In genomic region chr5:179820127-179820482, GRCh38 we compare ENCODE assay signal across 8 cellular contexts. TPM values are rescaled to one million over a fixed set of nuclear protein-coding genes. Genes with fewer than 3 reads are reported as not detected.
A peak's percentile ranks its signal among the peaks of the same experiment; 100 is the strongest.
DNase-seq lines count a peak whose midpoint lies in the region; ATAC-seq, FAIRE-seq and TF ChIP-seq lines count a peak whose summit lies in the region.

No MANE protein-coding gene starts in this region.

- peak overlapping the region; percentile 52 for H3K9ac ChIP-seq in muscle layer of colon (ENCODE audit: low read length)

- no peak for DNase-seq in Jurkat, Clone E6-1 (ENCODE audit: low read depth, low spot score)
- DNase-seq in bronchial epithelial cell (ENCODE audit: low read depth) (no peak), NCI-H2107 treated with DMSO at 0.1 percent for 48 hours (lab: John Stamatoyannopoulos, UW; ENCODE audit: unreplicated experiment) (no peak)

- H3K27ac ChIP-seq in ACC112 (ENCODE audit: low read depth, low read length) (peak overlapping the region; percentile 97), muscle layer of colon (ENCODE audit: low read depth, low read length) (peak overlapping the region; percentile 100)

- no peak for TF ChIP-seq CTCF in bronchial epithelial cell (IDR thresholded peaks at IDR 0.05; ENCODE audit: insufficient read depth, low read length, severe bottlenecking)

- H3K27me3 ChIP-seq in ACC112 (ENCODE audit: insufficient read depth, low read length): no peaks in the 10 kb centered on the region
- no peaks in the 10 kb centered on the region for H3K27me3 ChIP-seq in bronchial epithelial cell (ENCODE audit: control insufficient read depth, insufficient read depth, low read length)
- H3K27me3 ChIP-seq in muscle layer of colon (ENCODE audit: control insufficient read depth in 1 of 2, insufficient read depth in 2 of 2, low read length in 2 of 2): no peaks in the 10 kb centered on the region

- no peak for FAIRE-seq in bronchial epithelial cell (lab: Jason Lieb, UNC)

- H3K36me3 ChIP-seq in ACC112 (ENCODE audit: insufficient read depth, low read length): peaks cover 35% of the 10 kb centered on the region
- peaks cover 29% of the 10 kb centered on the region for H3K36me3 ChIP-seq in bronchial epithelial cell (ENCODE audit: control insufficient read depth, insufficient read depth, low read length)
- H3K36me3 ChIP-seq in muscle layer of colon (ENCODE audit: insufficient read depth, low read length): peaks cover 32% of the 10 kb centered on the region

- H3K4me3 ChIP-seq in ACC112 (ENCODE audit: low read depth, low read length): peak overlapping the region; percentile 83
- peak overlapping the region; percentile 70 for H3K4me3 ChIP-seq in Jurkat, Clone E6-1 (ENCODE audit: low read length)
- H3K4me3 ChIP-seq in bronchial epithelial cell (ENCODE audit: low read depth, low read length): peak overlapping the region; percentile 92
- peak overlapping the region; percentile 76 to 98 for H3K4me3 ChIP-seq in muscle layer of colon (ENCODE audit: low read depth in 1 of 2, low read length in 2 of 2)

- no peak overlapping the region for H2AFZ ChIP-seq in ACC112 (ENCODE audit: low read length, unreplicated experiment)

- no peaks in the 10 kb centered on the region for H3K9me3 ChIP-seq in muscle layer of colon (ENCODE audit: low read length)

- ATAC-seq in HG03139 (IDR thresholded peaks at IDR 0.05; ENCODE audit: unreplicated experiment): no peak
- no peak for ATAC-seq in GM19324 (IDR thresholded peaks at IDR 0.05; ENCODE audit: low FRiP score, unreplicated experiment)
- ATAC-seq in HG03457 (IDR thresholded peaks at IDR 0.05; ENCODE audit: unreplicated experiment): no peak

- H3K4me1 ChIP-seq in ACC112 (ENCODE audit: control insufficient read depth, insufficient read depth, low read length, unreplicated experiment) (peaks cover 53% of the 10 kb centered on the region), muscle layer of colon (ENCODE audit: insufficient read depth, low read length) (peaks cover 58% of the 10 kb centered on the region)

- peaks cover 49% of the 10 kb centered on the region for H3K79me2 ChIP-seq in ACC112 (ENCODE audit: control insufficient read depth, insufficient read depth, low read length, unreplicated experiment)

RNA-seq across cellular contexts. Expression of gene SQSTM1, which starts 0.6 kb away (rescaled TPM):
- polyA plus RNA-seq in Jurkat, Clone E6-1 (2012; ENCODE audit: insufficient read depth, insufficient read length): 43.5 TPM
- 686 and 733 TPM in 2 replicates for total RNA-seq in bronchial epithelial cell

RNA-seq across cellular contexts. Expression of gene MGAT4B, which starts 13.4 kb away (rescaled TPM):
- 57.3 TPM for polyA plus RNA-seq in Jurkat, Clone E6-1 (2012; ENCODE audit: insufficient read depth, insufficient read length)
- 109 and 151 TPM in 2 replicates for total RNA-seq in bronchial epithelial cell

RNA-seq across cellular contexts. Expression of gene LTC4S, which starts 26.3 kb away (rescaled TPM):
- polyA plus RNA-seq in Jurkat, Clone E6-1 (2012; ENCODE audit: insufficient read depth, insufficient read length): 1.9 TPM
- 0.26 and 0.38 TPM in 2 replicates for total RNA-seq in bronchial epithelial cell

RNA-seq across cellular contexts. Expression of gene MRNIP, which starts 38.5 kb away (rescaled TPM):
- polyA plus RNA-seq in Jurkat, Clone E6-1 (2012; ENCODE audit: insufficient read depth, insufficient read length): 17.1 TPM
- 10.6 and 11.8 TPM in 2 replicates for total RNA-seq in bronchial epithelial cell
